Comparison of ENCODE assay signal across 16 cellular contexts in the genomic region with DNA sequence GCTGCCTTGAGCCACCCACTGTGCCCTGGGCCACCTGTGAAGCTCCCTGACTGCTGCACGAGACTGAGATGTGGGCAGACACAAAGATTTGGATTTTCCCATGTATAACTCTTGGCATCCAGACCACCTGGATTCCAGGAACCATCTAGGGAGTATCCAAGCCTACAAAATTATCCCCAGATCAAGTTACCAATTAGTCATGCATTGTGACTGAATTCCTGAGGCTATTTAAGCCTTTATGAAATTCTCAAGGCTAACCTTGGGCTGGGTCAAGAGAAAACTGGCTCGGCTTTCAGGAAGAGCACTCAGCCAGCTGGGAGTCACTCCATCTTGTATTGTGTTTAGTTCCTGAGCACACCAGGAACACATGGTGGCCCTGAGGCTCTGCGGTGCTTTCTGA. TPM values are rescaled to one million over a fixed set of nuclear protein-coding genes. Genes with fewer than 3 reads are reported as not detected.
DNase-seq lines count a peak whose midpoint lies in the region; FAIRE-seq and TF ChIP-seq lines count a peak whose summit lies in the region.
"Had no signal": no experiment of that assay in that cellular context is flagged by ENCODE, and none has a peak within 500 bp of the region (broad histone marks: within the 10 kb centered on the region; RNA-seq: fewer than 3 reads in every experiment).

No MANE protein-coding gene starts in this region.

- no peak for TF ChIP-seq POLR2A in GM12892 (IDR thresholded peaks at IDR 0.05; ENCODE audit: low read depth, low read length)
- no peak for TF ChIP-seq POLR2A in sigmoid colon (IDR thresholded peaks at IDR 0.05)

- H3K4me1 ChIP-seq in SJCRH30 = peaks cover 41% of the 10 kb centered on the region
- H3K4me1 ChIP-seq in sigmoid colon = no peaks in the 10 kb centered on the region
- H3K4me1 ChIP-seq: psoas muscle, vagina had no signal

- peak; percentile 4 for DNase-seq in AG08396 (ENCODE audit: low spot score)
- DNase-seq in HS-5 (ENCODE audit: low read depth) = peak; percentile 61
- peak; percentile 90 to 98 for DNase-seq in SJCRH30
- DNase-seq in kidney epithelial cell (ENCODE audit: low read depth) = peak; percentile 26
- DNase-seq in GM12892 (ENCODE audit: insufficient read length) = no peak
- no peak for DNase-seq in activated CD8-positive, alpha-beta memory T cell treated with anti-CD3 and anti-CD28 coated beads, Interleukin-2, amount 50 U/mL, for 48 hours
- no peak for DNase-seq in central memory CD4-positive, alpha-beta T cell
- DNase-seq in sigmoid colon = no peak
- DNase-seq: activated CD4-positive, CD25-positive, alpha-beta regulatory T cell; activated naive CD8-positive, alpha-beta T cell treated with anti-CD3 and anti-CD28 coated beads for 36 hours; DND-41; psoas muscle; stimulated activated CD4-positive, alpha-beta T cell treated with anti-CD3 and anti-CD28 coated beads, Interleukin-1b, Interleukin-23, amount 100 ng/mL, for 48 hours had no signal

- no peak overlapping the region for H3K4me3 ChIP-seq in SJCRH30
- H3K4me3 ChIP-seq in kidney epithelial cell (ENCODE audit: low read depth, low read length) = no peak overlapping the region
- H3K4me3 ChIP-seq in sigmoid colon = no peak overlapping the region
- H3K4me3 ChIP-seq: psoas muscle, vagina had no signal

- no peak for FAIRE-seq in GM12892 (lab: Jason Lieb, UNC)
- FAIRE-seq: colon had no signal

- TF ChIP-seq EP300 in sigmoid colon (IDR thresholded peaks at IDR 0.05) = no peak

- H3K27ac ChIP-seq in SJCRH30 (peak overlapping the region; percentile 97), sigmoid colon (no peak overlapping the region)
- H3K27ac ChIP-seq: psoas muscle, vagina had no signal

- H3K36me3 ChIP-seq in SJCRH30 (no peaks in the 10 kb centered on the region), kidney epithelial cell (ENCODE audit: control insufficient read depth, insufficient read depth, low read length) (no peaks in the 10 kb centered on the region), sigmoid colon (no peaks in the 10 kb centered on the region)
- H3K36me3 ChIP-seq: vagina had no signal

- H3K9me3 ChIP-seq in SJCRH30 (replicated peaks) (peaks cover 2% of the 10 kb centered on the region; the same call in 1 of the 2 replicates), sigmoid colon (no peaks in the 10 kb centered on the region)
- H3K9me3 ChIP-seq: psoas muscle, vagina had no signal

- H3K27me3 ChIP-seq in SJCRH30 = no peaks in the 10 kb centered on the region
- no peaks in the 10 kb centered on the region for H3K27me3 ChIP-seq in kidney epithelial cell (ENCODE audit: control insufficient read depth, insufficient read depth, low read length)
- no peaks in the 10 kb centered on the region for H3K27me3 ChIP-seq in sigmoid colon
- H3K27me3 ChIP-seq: vagina had no signal

- WGBS in sigmoid colon, 2 donors = 76 to 80% methylated on average over 3 of the region's 3 CpGs

- intact Hi-C loops in sigmoid colon (cut with DNase I) = no loop called here

- TF ChIP-seq CTCF in kidney epithelial cell (IDR thresholded peaks at IDR 0.05; ENCODE audit: insufficient read depth, low read length, poor library complexity, severe bottlenecking) (no peak), sigmoid colon (IDR thresholded peaks at IDR 0.05) (no peak)

RNA-seq across cellular contexts. Expression of a gene that starts 13.3 kb away (rescaled TPM):
- total RNA-seq in SJCRH30 (2014; rRNA removed; shearing (Covaris generic)) = 0.03 and 0.06 TPM in 2 replicates
- total RNA-seq in kidney epithelial cell = not detected in 2 replicates
- polyA plus RNA-seq in GM12892 (2012; ENCODE audit: missing spikeins) = not detected
- total RNA-seq in sigmoid colon = 1 to 10 TPM in 1 of 4 donors, not detected in 3; 1.8 TPM
- under 1 TPM in 1 of 3 donors, not detected in 2; 0.16 TPM for polyA plus RNA-seq in sigmoid colon
- total RNA-seq: activated naive CD8-positive, alpha-beta T cell treated with anti-CD3 and anti-CD28 coated beads for 36 hours; HT-29; psoas muscle; vagina had no signal

Comparison
In these comparisons a context has a peak if more than half of its experiments do, and no peak if none do; other contexts are left out.
1. DNase-seq: peak in AG08396 (single experiment), HS-5 (single experiment), SJCRH30 (2 of 2) and kidney epithelial cell (single experiment); none in GM12892 (single experiment), activated CD8-positive, alpha-beta memory T cell treated with anti-CD3 and anti-CD28 coated beads, Interleukin-2, amount 50 U/mL, for 48 hours (single experiment), central memory CD4-positive, alpha-beta T cell (single experiment) and sigmoid colon (single experiment).